Comparison of ENCODE assay signal across 16 cellular contexts in the genomic region with DNA sequence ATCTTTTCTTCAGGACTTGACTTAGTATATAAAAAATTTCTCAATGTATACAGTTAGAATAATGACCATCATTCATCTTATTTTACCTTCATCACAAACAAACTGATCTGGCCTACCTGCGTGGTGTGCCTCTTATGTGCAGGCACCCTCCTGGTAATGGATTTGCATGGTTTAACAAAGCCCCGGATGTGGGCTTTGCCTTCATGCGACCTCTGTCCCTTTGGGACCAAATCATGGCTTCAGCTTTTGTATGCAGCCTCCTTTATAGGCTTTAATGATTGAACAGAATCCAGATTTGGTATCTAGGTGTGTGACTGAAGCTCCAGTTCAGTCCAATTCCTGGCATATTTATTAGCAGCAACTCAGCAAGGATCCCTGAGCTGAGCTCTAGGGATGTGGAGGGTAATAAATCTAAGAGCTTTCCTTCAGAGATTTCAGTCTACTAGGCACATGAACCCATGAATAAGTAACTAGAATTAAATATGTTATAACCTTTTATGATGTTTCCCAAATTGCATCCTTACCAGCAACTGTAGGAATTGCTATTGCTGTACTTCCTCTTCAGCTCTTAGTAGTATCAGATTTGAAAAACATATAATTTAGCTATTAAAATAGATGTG.
"Had no signal": no experiment of that assay in that cellular context is flagged by ENCODE, and none has a peak within 500 bp of the region (broad histone marks: within the 10 kb centered on the region; RNA-seq: fewer than 3 reads in every experiment).

No MANE protein-coding gene starts in this region.

- H3K36me3 Mint-ChIP-seq: mesothelial cell of epicardium, naive B cell had no signal

- DNase-seq: activated CD4-positive, alpha-beta T cell treated with anti-CD3 and anti-CD28 coated beads, Interleukin-2, amount 10 ng/mL, durations not matched to agents 7 days and 5 days; activated CD4-positive, CD25-positive, alpha-beta regulatory T cell; activated CD8-positive, alpha-beta memory T cell treated with anti-CD3 and anti-CD28 coated beads for 24 hours; activated naive CD4-positive, alpha-beta T cell treated with anti-CD3 and anti-CD28 coated beads for 36 hours; cortex of kidney; effector CD8-positive, alpha-beta T cell; gastrocnemius medialis; naive B cell; retina; stimulated activated CD4-positive, alpha-beta T cell treated with anti-CD3 and anti-CD28 coated beads, Interleukin-4, amount 100 ng/mL, for 1 hour; stimulated activated CD8-positive, alpha-beta memory T cell treated with anti-CD3 and anti-CD28 coated beads, Interleukin-4, amount 100 ng/mL, for 48 hours; stimulated activated naive CD8-positive, alpha-beta T cell treated with anti-CD3 and anti-CD28 coated beads, Interleukin-15, Interleukin-2, amounts not matched to agents 100 U/mL and 50 U/mL, for 24 hours; upper lobe of right lung had no signal

- H3K4me3 Mint-ChIP-seq: activated CD4-positive, alpha-beta T cell treated with anti-CD3 and anti-CD28 coated beads, Interleukin-2, amount 10 ng/mL, durations not matched to agents 7 days and 5 days; activated naive CD4-positive, alpha-beta T cell treated with anti-CD3 and anti-CD28 coated beads for 36 hours; central memory CD8-positive, alpha-beta T cell; mesothelial cell of epicardium; naive B cell had no signal

- H3K4me3 ChIP-seq: gastrocnemius medialis, suprapubic skin, upper lobe of right lung had no signal

- H3K27ac Mint-ChIP-seq: activated CD4-positive, alpha-beta T cell treated with anti-CD3 and anti-CD28 coated beads, Interleukin-2, amount 10 ng/mL, durations not matched to agents 7 days and 5 days; activated naive CD4-positive, alpha-beta T cell treated with anti-CD3 and anti-CD28 coated beads for 36 hours; mesothelial cell of epicardium; naive B cell had no signal

- H3K27me3 Mint-ChIP-seq: activated CD4-positive, alpha-beta T cell treated with anti-CD3 and anti-CD28 coated beads, Interleukin-2, amount 10 ng/mL, durations not matched to agents 7 days and 5 days; central memory CD8-positive, alpha-beta T cell; naive B cell had no signal

- H3K27me3 ChIP-seq: gastrocnemius medialis, suprapubic skin, upper lobe of right lung had no signal

- H3K4me1 Mint-ChIP-seq: activated CD4-positive, alpha-beta T cell treated with anti-CD3 and anti-CD28 coated beads, Interleukin-2, amount 10 ng/mL, durations not matched to agents 7 days and 5 days; central memory CD8-positive, alpha-beta T cell; naive B cell had no signal

- H3K9me3 Mint-ChIP-seq: activated CD4-positive, alpha-beta T cell treated with anti-CD3 and anti-CD28 coated beads, Interleukin-2, amount 10 ng/mL, durations not matched to agents 7 days and 5 days; activated naive CD4-positive, alpha-beta T cell treated with anti-CD3 and anti-CD28 coated beads for 36 hours; central memory CD8-positive, alpha-beta T cell; mesothelial cell of epicardium; naive B cell had no signal

- H3K4me1 ChIP-seq: gastrocnemius medialis, suprapubic skin, upper lobe of right lung had no signal

- H3K27ac ChIP-seq: gastrocnemius medialis, suprapubic skin, upper lobe of right lung had no signal

- H3K36me3 ChIP-seq: gastrocnemius medialis, suprapubic skin, upper lobe of right lung had no signal

- H3K9me3 ChIP-seq: gastrocnemius medialis, suprapubic skin, upper lobe of right lung had no signal
